16 cellular contexts compared by ENCODE assay signal in genomic region chr7:30114536-30115258, GRCh38.
"Had no signal": no experiment of that assay in that cellular context is flagged by ENCODE, and none has a peak within 500 bp of the region (broad histone marks: within the 10 kb centered on the region; RNA-seq: fewer than 3 reads in every experiment).

No MANE protein-coding gene starts in this region.

- H3K36me3 ChIP-seq: lower lobe of right lung, neutrophil, spleen, tibial artery had no signal

- ATAC-seq: activated CD4-positive, alpha-beta T cell treated with anti-CD3 and anti-CD28 coated beads for 36 hours; activated T-helper 17 cell treated with anti-CD3 and anti-CD28 coated beads, Interleukin-2, amount 50 U/mL, for 72 hours; lower lobe of right lung had no signal

- DNase-seq: activated CD4-positive, alpha-beta memory T cell treated with anti-CD3 and anti-CD28 coated beads for 36 hours; activated CD4-positive, alpha-beta T cell treated with anti-CD3 and anti-CD28 coated beads for 36 hours; activated naive CD4-positive, alpha-beta T cell treated with Interleukin-2 at 50 U/mL for 16 hours; anterior cingulate cortex; islet precursor cell; lower lobe of right lung; retina; spleen; stimulated activated CD4-positive, alpha-beta T cell treated with anti-CD3 and anti-CD28 coated beads, Interleukin-4, amount 100 ng/mL, for 4 hours; stimulated activated naive CD4-positive, alpha-beta T cell; substantia nigra; SW 1271; tibial artery had no signal

- H3K27ac ChIP-seq: epithelial cell of prostate, lower lobe of right lung, neutrophil, spleen, tibial artery had no signal

- H3K27me3 ChIP-seq: neutrophil, spleen, tibial artery had no signal

- H3K9me3 ChIP-seq: neutrophil had no signal

- H3K4me1 ChIP-seq: lower lobe of right lung had no signal

- H3K4me3 ChIP-seq: lower lobe of right lung, spleen, tibial artery had no signal
